Comparison of ENCODE assay signal across 20 cellular contexts in genomic region chr16:59039066-59039465, GRCh38.
"Had no signal": no experiment of that assay in that cellular context is flagged by ENCODE, and none has a peak within 500 bp of the region (broad histone marks: within the 10 kb centered on the region; RNA-seq: fewer than 3 reads in every experiment).

No MANE protein-coding gene starts in this region.

- ATAC-seq: activated naive CD8-positive, alpha-beta T cell treated with anti-CD3 and anti-CD28 coated beads, Interleukin-2, amount 50 U/mL, for 24 hours; foreskin keratinocyte; left lobe of liver; natural killer cell treated with Interleukin-12 subunit alpha and Interleukin-12 subunit beta and Interleukin-15 and Interleukin-18, amount 100 ng/mL, for 72 hours; psoas muscle; right lobe of liver; WTC11 had no signal

- H3K27ac Mint-ChIP-seq: activated naive CD8-positive, alpha-beta T cell treated with anti-CD3 and anti-CD28 coated beads, Interleukin-2, amount 50 U/mL, for 24 hours; activated T-helper 1 cell treated with anti-CD3 and anti-CD28 coated beads, Interleukin-12 subunit alpha, Interleukin-12 subunit beta, Interleukin-2, Interleukin-4 antibody, amounts not matched to agents 30 ng/mL and 10 ng/mL and 1 ng/mL, durations not matched to agents 14 hours and 24 hours and 36 hours; natural killer cell treated with Interleukin-12 subunit alpha and Interleukin-12 subunit beta and Interleukin-15 and Interleukin-18, amount 100 ng/mL, for 72 hours; WTC11 had no signal

- H3K9me3 Mint-ChIP-seq: activated T-helper 1 cell treated with anti-CD3 and anti-CD28 coated beads, Interleukin-12 subunit alpha, Interleukin-12 subunit beta, Interleukin-2, Interleukin-4 antibody, amounts not matched to agents 30 ng/mL and 10 ng/mL and 1 ng/mL, durations not matched to agents 14 hours and 24 hours and 36 hours; natural killer cell treated with Interleukin-12 subunit alpha and Interleukin-12 subunit beta and Interleukin-15 and Interleukin-18, amount 100 ng/mL, for 72 hours had no signal

- H3K27ac ChIP-seq: esophagus muscularis mucosa, foreskin keratinocyte, psoas muscle, right lobe of liver had no signal

- H3K4me1 Mint-ChIP-seq: activated naive CD8-positive, alpha-beta T cell treated with anti-CD3 and anti-CD28 coated beads, Interleukin-2, amount 50 U/mL, for 24 hours had no signal

- H3K36me3 ChIP-seq: esophagus muscularis mucosa, right lobe of liver had no signal

- FAIRE-seq: astrocyte, islet of Langerhans had no signal

- H3K9me3 ChIP-seq: psoas muscle, right lobe of liver had no signal

- H3K36me3 Mint-ChIP-seq: natural killer cell treated with Interleukin-12 subunit alpha and Interleukin-12 subunit beta and Interleukin-15 and Interleukin-18, amount 100 ng/mL, for 72 hours had no signal

- H3K4me3 Mint-ChIP-seq: activated naive CD8-positive, alpha-beta T cell treated with anti-CD3 and anti-CD28 coated beads, Interleukin-2, amount 50 U/mL, for 24 hours; activated T-helper 1 cell treated with anti-CD3 and anti-CD28 coated beads, Interleukin-12 subunit alpha, Interleukin-12 subunit beta, Interleukin-2, Interleukin-4 antibody, amounts not matched to agents 30 ng/mL and 10 ng/mL and 1 ng/mL, durations not matched to agents 14 hours and 24 hours and 36 hours; natural killer cell treated with Interleukin-12 subunit alpha and Interleukin-12 subunit beta and Interleukin-15 and Interleukin-18, amount 100 ng/mL, for 72 hours; WTC11 had no signal

- H3K4me1 ChIP-seq: esophagus muscularis mucosa, foreskin keratinocyte, psoas muscle, right lobe of liver had no signal

- H3K4me3 ChIP-seq: esophagus muscularis mucosa, psoas muscle, right lobe of liver had no signal

- H3K27me3 ChIP-seq: esophagus muscularis mucosa, foreskin keratinocyte, right lobe of liver had no signal

- H3K27me3 Mint-ChIP-seq: activated naive CD8-positive, alpha-beta T cell treated with anti-CD3 and anti-CD28 coated beads, Interleukin-2, amount 50 U/mL, for 24 hours; natural killer cell treated with Interleukin-12 subunit alpha and Interleukin-12 subunit beta and Interleukin-15 and Interleukin-18, amount 100 ng/mL, for 72 hours had no signal

- DNase-seq: activated CD4-positive, alpha-beta T cell treated with anti-CD3 and anti-CD28 coated beads for 48 hours; activated naive CD4-positive, alpha-beta T cell; activated naive CD8-positive, alpha-beta T cell treated with anti-CD3 and anti-CD28 coated beads, Interleukin-2, amount 50 U/mL, for 24 hours; foreskin keratinocyte; head of caudate nucleus; mammary epithelial cell; occipital lobe; psoas muscle; right lobe of liver; stimulated activated CD4-positive, alpha-beta T cell treated with anti-CD3 and anti-CD28 coated beads, Interleukin-2, amount 100 ng/mL, for 24 hours; stimulated activated naive CD4-positive, alpha-beta T cell; substantia nigra; trophoblast cell had no signal
